26 cellular contexts compared by ENCODE assay signal in the genomic region with DNA sequence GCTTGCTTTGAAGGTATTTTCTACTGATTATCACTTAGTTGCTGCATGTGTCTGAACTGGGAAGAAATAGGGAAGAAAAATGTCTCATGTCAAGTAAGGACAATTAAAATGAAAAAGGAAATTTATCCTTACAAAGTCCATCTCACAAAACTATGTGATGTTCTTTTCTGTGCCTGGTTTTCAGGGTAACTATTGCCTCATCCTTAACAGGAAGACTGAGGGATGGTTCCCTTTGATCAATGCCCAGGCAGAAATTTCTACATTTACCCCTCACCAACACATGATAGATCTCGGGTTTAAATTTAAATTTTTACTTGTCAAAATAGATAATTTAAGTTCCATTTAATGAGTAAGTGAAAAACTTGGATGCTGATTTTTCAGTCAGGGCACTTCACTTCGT.
"Had no signal": no experiment of that assay in that cellular context is flagged by ENCODE, and none has a peak within 500 bp of the region (broad histone marks: within the 10 kb centered on the region; RNA-seq: fewer than 3 reads in every experiment).

No MANE protein-coding gene starts in this region.

- H3K27me3 ChIP-seq: left lung, ovary, sigmoid colon, spleen, suprapubic skin, tibial artery, upper lobe of right lung had no signal

- ATAC-seq: left colon; left lung; natural killer cell treated with Interleukin-12 subunit alpha and Interleukin-12 subunit beta and Interleukin-15 and Interleukin-18, amount 100 ng/mL, for 72 hours; right cardiac atrium; stimulated activated effector memory CD8-positive, alpha-beta T cell treated with anti-CD3 and anti-CD28 coated beads, Interleukin-12 subunit alpha, Interleukin-12 subunit beta, amount 100 ng/mL, for 72 hours; upper lobe of right lung had no signal

- DNase-seq: hypothalamus; immature natural killer cell; kidney; left colon; left lung; mesendoderm; naive B cell; ovary; right cardiac atrium; sigmoid colon; small intestine; spleen; stimulated activated CD4-positive, alpha-beta T cell treated with anti-CD3 and anti-CD28 coated beads, Interleukin-4, amount 100 ng/mL, for 24 hours; stimulated activated naive CD4-positive, alpha-beta T cell; tibial artery; trophoblast cell; upper lobe of right lung had no signal

- H3K4me3 ChIP-seq: left lung, lung, ovary, sigmoid colon, spleen, suprapubic skin, thoracic aorta, tibial artery, upper lobe of right lung had no signal

- H3K27ac Mint-ChIP-seq: immature natural killer cell; mesothelial cell of epicardium; natural killer cell treated with Interleukin-12 subunit alpha and Interleukin-12 subunit beta and Interleukin-15 and Interleukin-18, amount 100 ng/mL, for 72 hours; stimulated activated effector memory CD8-positive, alpha-beta T cell treated with anti-CD3 and anti-CD28 coated beads, Interleukin-12 subunit alpha, Interleukin-12 subunit beta, amount 100 ng/mL, for 72 hours; stimulated activated naive CD8-positive, alpha-beta T cell treated with anti-CD3 and anti-CD28 coated beads, Interleukin-15, Interleukin-2, amounts not matched to agents 100 ng/mL and 50 ng/mL, for 24 hours had no signal

- FAIRE-seq: islet of Langerhans, kidney, small intestine, urothelium cell line had no signal

- H3K27me3 Mint-ChIP-seq: naive B cell; stimulated activated naive CD8-positive, alpha-beta T cell treated with anti-CD3 and anti-CD28 coated beads, Interleukin-15, Interleukin-2, amounts not matched to agents 100 ng/mL and 50 ng/mL, for 24 hours had no signal

- H3K36me3 Mint-ChIP-seq: immature natural killer cell; mesothelial cell of epicardium; naive B cell; natural killer cell treated with Interleukin-12 subunit alpha and Interleukin-12 subunit beta and Interleukin-15 and Interleukin-18, amount 100 ng/mL, for 72 hours had no signal

- H3K36me3 ChIP-seq: left lung, ovary, sigmoid colon, spleen, suprapubic skin, thoracic aorta, tibial artery, upper lobe of right lung had no signal

- H3K4me1 ChIP-seq: upper lobe of right lung had no signal

- H3K27ac ChIP-seq: left lung, ovary, sigmoid colon, spleen, suprapubic skin, thoracic aorta, tibial artery, upper lobe of right lung had no signal

- H3K9me3 Mint-ChIP-seq: immature natural killer cell; mesothelial cell of epicardium; naive B cell; natural killer cell treated with Interleukin-12 subunit alpha and Interleukin-12 subunit beta and Interleukin-15 and Interleukin-18, amount 100 ng/mL, for 72 hours; stimulated activated effector memory CD8-positive, alpha-beta T cell treated with anti-CD3 and anti-CD28 coated beads, Interleukin-12 subunit alpha, Interleukin-12 subunit beta, amount 100 ng/mL, for 72 hours; stimulated activated naive CD8-positive, alpha-beta T cell treated with anti-CD3 and anti-CD28 coated beads, Interleukin-15, Interleukin-2, amounts not matched to agents 100 ng/mL and 50 ng/mL, for 24 hours had no signal

- H3K4me3 Mint-ChIP-seq: immature natural killer cell; mesothelial cell of epicardium; natural killer cell treated with Interleukin-12 subunit alpha and Interleukin-12 subunit beta and Interleukin-15 and Interleukin-18, amount 100 ng/mL, for 72 hours; stimulated activated effector memory CD8-positive, alpha-beta T cell treated with anti-CD3 and anti-CD28 coated beads, Interleukin-12 subunit alpha, Interleukin-12 subunit beta, amount 100 ng/mL, for 72 hours; stimulated activated naive CD8-positive, alpha-beta T cell treated with anti-CD3 and anti-CD28 coated beads, Interleukin-15, Interleukin-2, amounts not matched to agents 100 ng/mL and 50 ng/mL, for 24 hours had no signal

- H3K9me3 ChIP-seq: left lung, ovary, sigmoid colon, spleen, suprapubic skin, thoracic aorta, tibial artery, upper lobe of right lung had no signal
